In the genomic region with DNA sequence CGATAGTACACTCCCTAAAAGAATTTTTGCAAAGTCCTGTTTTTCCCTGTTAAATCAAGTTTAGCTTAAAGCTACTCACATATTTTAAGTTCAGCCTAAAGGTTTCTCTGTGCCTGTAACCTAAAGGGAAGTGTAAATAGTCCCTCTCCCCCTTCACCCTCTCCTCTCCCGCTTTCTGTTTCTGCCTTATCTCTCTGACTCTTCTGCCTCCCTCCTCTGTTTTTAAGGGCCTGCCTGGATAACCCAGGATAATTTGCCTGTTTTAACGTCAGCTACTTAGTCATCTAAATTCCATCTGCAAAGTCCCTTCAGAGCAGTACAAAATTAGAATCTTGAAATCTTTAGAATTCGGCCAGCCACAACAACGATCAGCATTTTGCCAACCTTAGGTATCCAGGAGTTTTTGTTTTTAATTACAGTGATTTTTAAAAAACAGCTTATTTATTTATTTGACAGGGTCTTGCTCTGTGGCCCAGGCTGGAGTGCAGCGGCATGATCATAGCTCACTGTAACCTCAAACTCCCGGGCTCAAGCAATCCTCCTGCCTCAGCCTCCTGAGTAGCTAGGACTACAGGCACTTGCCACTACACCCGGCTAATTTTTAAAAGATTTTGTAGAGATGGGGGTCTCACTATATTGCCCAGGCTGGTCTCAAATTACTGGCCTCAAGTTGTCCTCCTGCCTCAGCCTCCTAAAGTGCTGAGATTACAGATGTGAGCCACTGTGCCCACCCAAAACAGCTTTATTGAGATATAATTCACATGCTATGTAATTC, we compare ENCODE assay signal across 8 cellular contexts.
A peak's percentile ranks its signal among the peaks of the same experiment; 100 is the strongest.
DNase-seq lines count a peak whose midpoint lies in the region; ATAC-seq, FAIRE-seq and TF ChIP-seq lines count a peak whose summit lies in the region.

No MANE protein-coding gene starts in this region.

- CTCF ChIA-PET in GM12878 (lab: Yijun Ruan, JAX): interaction anchor here (0.6 to 5.1 kb wide), 100 partner anchors 8 to 865 kb away, joined by 3 to 106 read pairs (median 5); partner anchors contain the start of genes LYST and NID1

- dilution Hi-C loops in keratinocyte (cut with MboI; ENCODE audit: extremely low pct_ligation_motif_present, low sequenced_read_pairs): no loop called here

- H3K4me3 ChIP-seq in GM12878 (peak overlapping the region; percentile 58), keratinocyte (ENCODE audit: control insufficient read depth in 2 of 3, extremely low read depth in 1 of 3, insufficient read depth in 2 of 3, low read depth in 1 of 3, low read length in 3 of 3) (peak overlapping the region in 1 of 3 experiments; percentile 54)

- POLR2A ChIA-PET in GM12878 (lab: Charles Lee): interaction anchor here (0.5 to 1.8 kb wide), 18 partner anchors 14 to 496 kb away, joined by 3 to 9 read pairs (median 4); partner anchors contain the start of genes B3GALNT2 and NID1

- no peaks in the 10 kb centered on the region for H3K79me2 ChIP-seq in GM12878 (ENCODE audit: control insufficient read depth, insufficient read depth, low read length)
- H3K79me2 ChIP-seq in keratinocyte (ENCODE audit: control insufficient read depth, insufficient read depth, low read length): no peaks in the 10 kb centered on the region

- H3K36me3 ChIP-seq in GM12878 (ENCODE audit: control insufficient read depth in 2 of 2, insufficient read depth in 2 of 2, low read length in 1 of 2) (peaks cover 0 to 1% of the 10 kb centered on the region in 2 experiments; a peak in 2 of 4 replicates), keratinocyte (ENCODE audit: control insufficient read depth in 2 of 2, extremely low read depth in 1 of 2, insufficient read depth in 2 of 2, low read length in 2 of 2) (no peaks in the 10 kb centered on the region)

- peak overlapping the region; percentile 84 for H3K4me2 ChIP-seq in GM12878 (ENCODE audit: control insufficient read depth, insufficient read depth)
- peak overlapping the region; percentile 90 for H3K4me2 ChIP-seq in keratinocyte (ENCODE audit: control insufficient read depth, extremely low read depth, insufficient read depth, low read depth, low read length)

- RAD21 ChIA-PET in GM12878 (lab: Charles Lee; ENCODE audit: unreplicated experiment): interaction anchor here (0.6 to 3.1 kb wide), 75 partner anchors 9 to 697 kb away, joined by 3 to 67 read pairs (median 5); partner anchors contain the start of genes B3GALNT2, ERO1B, LYST and NID1

- peak overlapping the region; percentile 74 for H3K9ac ChIP-seq in GM12878 (ENCODE audit: control insufficient read depth, insufficient read depth, low read length)
- peak overlapping the region; percentile 76 for H3K9ac ChIP-seq in keratinocyte (ENCODE audit: control insufficient read depth, extremely low read depth, insufficient read depth, low read length)

- TSS peak; percentile 86 for BruUV-seq in GM12878 (replicated peaks; lab: Mats Ljungman, UMichigan)

- H4K20me1 ChIP-seq in GM12878 (ENCODE audit: control insufficient read depth, insufficient read depth): no peaks in the 10 kb centered on the region
- H4K20me1 ChIP-seq in keratinocyte (ENCODE audit: control insufficient read depth, extremely low read depth, insufficient read depth, low read length): no peaks in the 10 kb centered on the region

- DNase-seq in GM04504 (ENCODE audit: low read depth) (peak; percentile 65), LHCN-M2 (ENCODE audit: low read depth) (peak; percentile 56), GM12878 (ENCODE audit: low read depth, low spot score) (no peak), keratinocyte (ENCODE audit: low read depth, low spot score) (no peak), stromal cell of bone marrow (ENCODE audit: low read depth) (peak; percentile 70), NCI-H1694 treated with DMSO at 0.1 percent for 48 hours (lab: John Stamatoyannopoulos, UW) (no peak), head of caudate nucleus (no peak)

- intact Hi-C loops in GM12878 (cut with micrococcal nuclease; ENCODE audit: unreplicated experiment) (loop anchor here (1.0 kb wide), 1 partner anchor 27 kb away; no protein-coding TSS in a partner anchor), head of caudate nucleus (cut with DNase I) (loop anchor here (5.0 kb wide), 1 partner anchor 105 kb away; the partner anchor contains the start of gene LYST)

- H3K4me1 ChIP-seq in GM12878 (ENCODE audit: control insufficient read depth, insufficient read depth, low read length): peaks cover 7% of the 10 kb centered on the region
- H3K4me1 ChIP-seq in keratinocyte (ENCODE audit: control insufficient read depth, extremely low read depth, insufficient read depth, low read length): peaks cover 22% of the 10 kb centered on the region

- TF ChIP-seq RAD21 in GM12878 (IDR thresholded peaks at IDR 0.05; ENCODE audit: insufficient read depth, low read depth, low read length): no peak

- SMC1A ChIA-PET in GM12878 (lab: Charles Lee; ENCODE audit: uncharacterized antibody, unreplicated experiment): interaction anchor here (0.5 to 7.0 kb wide), 77 partner anchors 8 to 467 kb away, joined by 3 to 131 read pairs (median 5); partner anchors contain the start of genes B3GALNT2, LYST and NID1

- peak; percentile 62 for ATAC-seq in GM21723 (IDR thresholded peaks at IDR 0.05; ENCODE audit: unreplicated experiment)
- peak; percentile 68 for ATAC-seq in GM12878

- no peaks in the 10 kb centered on the region for H3K9me1 ChIP-seq in keratinocyte (ENCODE audit: control insufficient read depth, extremely low read depth, insufficient read depth, low read length)

- H3K27ac ChIP-seq in GM12878 (ENCODE audit: control insufficient read depth, insufficient read depth) (peak overlapping the region; percentile 80), keratinocyte (ENCODE audit: control insufficient read depth, insufficient read depth, low read length) (peak overlapping the region; percentile 74)

- FAIRE-seq in GM12878 (lab: Jason Lieb, UNC) (no peak), keratinocyte (lab: Jason Lieb, UNC) (peak; percentile 9)

- WGBS in GM12878 (ENCODE audit: insufficient coverage, insufficient replicate concordance, low lambda C conversion rate, missing lambda C conversion rate): 25% methylated on average over 8 of the region's 8 CpGs

- H3K27me3 ChIP-seq in GM12878 (replicated peaks in 1 of 2; ENCODE audit: control insufficient read depth in 2 of 2, insufficient read depth in 2 of 2, low read length in 1 of 2) (no peaks in the 10 kb centered on the region), keratinocyte (ENCODE audit: control insufficient read depth, extremely low read depth, insufficient read depth, low read length) (no peaks in the 10 kb centered on the region)

- no peak for TF ChIP-seq CTCF in GM12878 (IDR thresholded peaks at IDR 0.05 in 2 of 3, conservative IDR thresholded peaks at IDR 0.05 in 1 of 3; ENCODE audit: control insufficient read depth in 2 of 3, extremely low read depth in 1 of 3, insufficient read depth in 1 of 3, low read depth in 3 of 3, low read length in 3 of 3)
- no peak for TF ChIP-seq CTCF in keratinocyte (optimal IDR thresholded peaks at IDR 0.05 in 1 of 3, IDR thresholded peaks at IDR 0.05 in 1 of 3, conservative IDR thresholded peaks at IDR 0.05 in 1 of 3; ENCODE audit: extremely low read depth in 1 of 3, insufficient read depth in 2 of 3, low read length in 3 of 3)

- H2AFZ ChIP-seq in GM12878 (ENCODE audit: control insufficient read depth, low read depth, low read length): peak overlapping the region; percentile 84
- peak overlapping the region; percentile 90 for H2AFZ ChIP-seq in keratinocyte (ENCODE audit: control insufficient read depth, low read length)

- no peak for TF ChIP-seq POLR2A in GM12878 (IDR thresholded peaks at IDR 0.05; ENCODE audit: low read depth, low read length)

- no peak for TF ChIP-seq EP300 in GM12878 (IDR thresholded peaks at IDR 0.05; ENCODE audit: borderline replicate concordance in 1 of 2, control insufficient read depth in 1 of 2, low read depth in 2 of 2, low read length in 2 of 2)

- H3K9me3 ChIP-seq in GM12878 (replicated peaks; ENCODE audit: control insufficient read depth, insufficient read depth, low read length): no peaks in the 10 kb centered on the region
- H3K9me3 ChIP-seq in keratinocyte (ENCODE audit: control insufficient read depth, low read depth, low read length): peaks cover 2% of the 10 kb centered on the region

- in situ Hi-C loops in GM12878 (cut with MboI): loop anchor here (5.0 kb wide), 1 partner anchor 460 kb away; no protein-coding TSS in a partner anchor

TF ChIP-seq in GM12878, 131 proteins besides CTCF, POLR2A, EP300 and RAD21:
- TF ChIP-seq PML (IDR thresholded peaks at IDR 0.05; ENCODE audit: low read length) (no peak), FOXM1 (IDR thresholded peaks at IDR 0.05; ENCODE audit: low read depth, low read length) (0 out of 2 replicates have a peak, but pooled peaks have one; percentile 11)

Comparison
In these comparisons a context has a peak if more than half of its experiments do, and no peak if none do; other contexts are left out.
1. DNase-seq: peak in GM04504 (single experiment), LHCN-M2 (single experiment) and stromal cell of bone marrow (single experiment); none in GM12878 (single experiment), keratinocyte (single experiment), NCI-H1694 treated with DMSO at 0.1 percent for 48 hours (single experiment) and head of caudate nucleus (0 of 42).